Comparison of ENCODE assay signal across 1 cellular context in the genomic region with DNA sequence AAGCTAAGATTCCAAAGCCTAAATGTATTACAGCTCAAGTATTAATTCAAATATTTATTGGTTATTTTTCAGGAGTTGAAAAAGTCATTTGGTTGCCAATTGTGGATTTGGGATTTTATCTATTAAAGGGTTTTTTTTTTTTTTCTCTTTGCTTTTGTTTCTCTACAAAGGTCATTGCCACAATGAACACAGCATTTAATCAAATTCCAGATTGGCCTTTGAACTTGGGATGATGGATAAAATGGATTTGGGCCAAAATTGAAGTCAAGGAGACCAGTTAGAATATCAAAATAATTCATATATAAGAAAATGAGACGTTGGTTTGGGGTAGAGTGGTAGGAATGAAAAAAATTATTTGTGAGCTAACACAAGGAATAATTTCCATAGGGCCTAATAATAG.
TF ChIP-seq lines count a peak whose summit lies in the region.

No MANE protein-coding gene starts in this region.

TF ChIP-seq in liver, 16 proteins besides CTCF, POLR2A, EP300 and RAD21 (continued from another document):
- TF ChIP-seq, protein P1, sequence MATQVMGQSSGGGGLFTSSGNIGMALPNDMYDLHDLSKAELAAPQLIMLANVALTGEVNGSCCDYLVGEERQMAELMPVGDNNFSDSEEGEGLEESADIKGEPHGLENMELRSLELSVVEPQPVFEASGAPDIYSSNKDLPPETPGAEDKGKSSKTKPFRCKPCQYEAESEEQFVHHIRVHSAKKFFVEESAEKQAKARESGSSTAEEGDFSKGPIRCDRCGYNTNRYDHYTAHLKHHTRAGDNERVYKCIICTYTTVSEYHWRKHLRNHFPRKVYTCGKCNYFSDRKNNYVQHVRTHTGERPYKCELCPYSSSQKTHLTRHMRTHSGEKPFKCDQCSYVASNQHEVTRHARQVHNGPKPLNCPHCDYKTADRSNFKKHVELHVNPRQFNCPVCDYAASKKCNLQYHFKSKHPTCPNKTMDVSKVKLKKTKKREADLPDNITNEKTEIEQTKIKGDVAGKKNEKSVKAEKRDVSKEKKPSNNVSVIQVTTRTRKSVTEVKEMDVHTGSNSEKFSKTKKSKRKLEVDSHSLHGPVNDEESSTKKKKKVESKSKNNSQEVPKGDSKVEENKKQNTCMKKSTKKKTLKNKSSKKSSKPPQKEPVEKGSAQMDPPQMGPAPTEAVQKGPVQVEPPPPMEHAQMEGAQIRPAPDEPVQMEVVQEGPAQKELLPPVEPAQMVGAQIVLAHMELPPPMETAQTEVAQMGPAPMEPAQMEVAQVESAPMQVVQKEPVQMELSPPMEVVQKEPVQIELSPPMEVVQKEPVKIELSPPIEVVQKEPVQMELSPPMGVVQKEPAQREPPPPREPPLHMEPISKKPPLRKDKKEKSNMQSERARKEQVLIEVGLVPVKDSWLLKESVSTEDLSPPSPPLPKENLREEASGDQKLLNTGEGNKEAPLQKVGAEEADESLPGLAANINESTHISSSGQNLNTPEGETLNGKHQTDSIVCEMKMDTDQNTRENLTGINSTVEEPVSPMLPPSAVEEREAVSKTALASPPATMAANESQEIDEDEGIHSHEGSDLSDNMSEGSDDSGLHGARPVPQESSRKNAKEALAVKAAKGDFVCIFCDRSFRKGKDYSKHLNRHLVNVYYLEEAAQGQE (IDR thresholded peaks at IDR 0.05), result peak; percentile 25
- TF ChIP-seq, protein P2, sequence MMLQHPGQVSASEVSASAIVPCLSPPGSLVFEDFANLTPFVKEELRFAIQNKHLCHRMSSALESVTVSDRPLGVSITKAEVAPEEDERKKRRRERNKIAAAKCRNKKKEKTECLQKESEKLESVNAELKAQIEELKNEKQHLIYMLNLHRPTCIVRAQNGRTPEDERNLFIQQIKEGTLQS (IDR thresholded peaks at IDR 0.05), result no peak
- TF ChIP-seq NR2F2 (IDR thresholded peaks at IDR 0.05), result peak; percentile 49
- peak; percentile 27 for TF ChIP-seq YY1 (IDR thresholded peaks at IDR 0.05)
- TF ChIP-seq FOXA1 (IDR thresholded peaks at IDR 0.05), result no peak
- TF ChIP-seq JUND (IDR thresholded peaks at IDR 0.05), result peak in 1 of 2 donors; percentile 24
- peak; percentile 68 to 73 for TF ChIP-seq HNF4A (conservative IDR thresholded peaks at IDR 0.05)
